In the genomic region with DNA sequence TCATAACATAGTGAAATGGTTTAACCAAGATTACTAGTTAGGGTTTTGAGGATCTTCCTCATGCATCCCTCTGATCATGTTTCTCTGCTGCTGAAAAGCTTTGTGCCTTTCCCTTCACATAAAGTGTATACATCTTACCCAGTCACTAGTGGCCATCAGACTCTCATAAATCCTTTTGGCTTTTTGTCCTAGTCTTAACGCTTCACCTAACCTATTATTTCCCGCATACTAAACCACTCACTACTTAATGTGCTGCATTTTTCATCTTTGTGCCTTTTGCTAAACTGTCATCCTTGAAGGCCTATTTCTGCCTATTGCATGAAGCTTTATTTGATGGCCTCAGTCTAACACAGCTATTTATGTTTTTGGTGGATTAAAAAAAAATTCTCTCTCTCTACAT, we compare ENCODE assay signal across 2 cellular contexts.
TF ChIP-seq lines count a peak whose summit lies in the region.

No MANE protein-coding gene starts in this region.

TF ChIP-seq in HEK293, 187 proteins besides CTCF, POLR2A, EP300 and RAD21 (continued from another document):
- TF ChIP-seq BCL6B (tag by site-specific recombination; IDR thresholded peaks at IDR 0.05) (no peak), KLF9 (tag by site-specific recombination; IDR thresholded peaks at IDR 0.05; ENCODE audit: low read depth) (no peak), ZNF785 (tag by site-specific recombination; IDR thresholded peaks at IDR 0.05) (no peak), ZBTB48 (tag by site-specific recombination; IDR thresholded peaks at IDR 0.05) (no peak), SETDB1 (IDR thresholded peaks at IDR 0.05; ENCODE audit: insufficient read length, low read length) (no peak), ZBTB8A (tag by site-specific recombination; IDR thresholded peaks at IDR 0.05) (no peak), ZNF433 (tag by site-specific recombination; IDR thresholded peaks at IDR 0.05; ENCODE audit: low read depth) (no peak), GFI1B (tag by site-specific recombination; IDR thresholded peaks at IDR 0.05) (no peak), ZSCAN30 (tag by site-specific recombination; IDR thresholded peaks at IDR 0.05) (0 out of 2 replicates have a peak, but pooled peaks have one; percentile 68), PATZ1 (tag by site-specific recombination; IDR thresholded peaks at IDR 0.05) (no peak), ZNF354C (tag by site-specific recombination; IDR thresholded peaks at IDR 0.05; ENCODE audit: borderline replicate concordance, low read depth) (no peak), ZNF664 (tag by site-specific recombination; IDR thresholded peaks at IDR 0.05) (no peak), ZNF391 (tag by site-specific recombination; IDR thresholded peaks at IDR 0.05; ENCODE audit: borderline replicate concordance, low read depth) (no peak), ZNF768 (tag by site-specific recombination; IDR thresholded peaks at IDR 0.05) (no peak), ZNF548 (tag by site-specific recombination; IDR thresholded peaks at IDR 0.05) (no peak), SP7 (tag by site-specific recombination; IDR thresholded peaks at IDR 0.05) (peak; percentile 78), ZNF114 (tag by site-specific recombination; IDR thresholded peaks at IDR 0.05) (no peak), YY1 (tag by site-specific recombination; IDR thresholded peaks at IDR 0.05) (no peak), BCL11B (tag by site-specific recombination; IDR thresholded peaks at IDR 0.05; ENCODE audit: low read depth) (no peak), ZNF174 (tag by site-specific recombination; IDR thresholded peaks at IDR 0.05) (no peak)
- TF ChIP-seq, protein P1, sequence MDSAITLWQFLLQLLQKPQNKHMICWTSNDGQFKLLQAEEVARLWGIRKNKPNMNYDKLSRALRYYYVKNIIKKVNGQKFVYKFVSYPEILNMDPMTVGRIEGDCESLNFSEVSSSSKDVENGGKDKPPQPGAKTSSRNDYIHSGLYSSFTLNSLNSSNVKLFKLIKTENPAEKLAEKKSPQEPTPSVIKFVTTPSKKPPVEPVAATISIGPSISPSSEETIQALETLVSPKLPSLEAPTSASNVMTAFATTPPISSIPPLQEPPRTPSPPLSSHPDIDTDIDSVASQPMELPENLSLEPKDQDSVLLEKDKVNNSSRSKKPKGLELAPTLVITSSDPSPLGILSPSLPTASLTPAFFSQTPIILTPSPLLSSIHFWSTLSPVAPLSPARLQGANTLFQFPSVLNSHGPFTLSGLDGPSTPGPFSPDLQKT (IDR thresholded peaks at IDR 0.05; ENCODE audit: borderline replicate concordance, low read depth, low read length) = no peak

TF ChIP-seq in WTC11, 78 proteins besides CTCF, POLR2A, EP300 and RAD21 (continued from another document):
- TF ChIP-seq HMGXB4 (CRISPR knock-in tag; IDR thresholded peaks at IDR 0.05) = no peak
- TF ChIP-seq EMX1 (CRISPR knock-in tag; IDR thresholded peaks at IDR 0.05) = no peak
- no peak for TF ChIP-seq ZSCAN18 (CRISPR knock-in tag; IDR thresholded peaks at IDR 0.05)
- TF ChIP-seq ELF4 (CRISPR knock-in tag; IDR thresholded peaks at IDR 0.05; ENCODE audit: low read depth) = no peak
- no peak for TF ChIP-seq ZNF138 (CRISPR knock-in tag; conservative IDR thresholded peaks at IDR 0.05)
- no peak for TF ChIP-seq ZBTB21 (CRISPR knock-in tag; IDR thresholded peaks at IDR 0.05; ENCODE audit: borderline replicate concordance)
- TF ChIP-seq TEAD1 (CRISPR knock-in tag; IDR thresholded peaks at IDR 0.05) = no peak
- TF ChIP-seq, protein P2, sequence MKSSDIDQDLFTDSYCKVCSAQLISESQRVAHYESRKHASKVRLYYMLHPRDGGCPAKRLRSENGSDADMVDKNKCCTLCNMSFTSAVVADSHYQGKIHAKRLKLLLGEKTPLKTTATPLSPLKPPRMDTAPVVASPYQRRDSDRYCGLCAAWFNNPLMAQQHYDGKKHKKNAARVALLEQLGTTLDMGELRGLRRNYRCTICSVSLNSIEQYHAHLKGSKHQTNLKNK (CRISPR knock-in tag; IDR thresholded peaks at IDR 0.05) = no peak
- no peak for TF ChIP-seq NR3C1 (CRISPR knock-in tag; conservative IDR thresholded peaks at IDR 0.05; ENCODE audit: low read depth)
